ENCODE assay signal across 1 cellular context in genomic region chr20:19928379-19929360, GRCh38.
TF ChIP-seq lines count a peak whose summit lies in the region.

No MANE protein-coding gene starts in this region.

TF ChIP-seq in IMR-90, 13 proteins besides CTCF, POLR2A, EP300 and RAD21 (continued from another document):
- TF ChIP-seq NFE2L2 (IDR thresholded peaks at IDR 0.05; ENCODE audit: low read depth, low read length) (no peak), CHD1 (IDR thresholded peaks at IDR 0.05; ENCODE audit: low read depth, low read length) (no peak), SMC3 (IDR thresholded peaks at IDR 0.05; ENCODE audit: low read depth, low read length) (no peak), MAFK (IDR thresholded peaks at IDR 0.05; ENCODE audit: low read depth, low read length) (no peak), CEBPB (IDR thresholded peaks at IDR 0.05; ENCODE audit: low read depth, low read length) (no peak), USF2 (IDR thresholded peaks at IDR 0.05; ENCODE audit: low read depth, low read length) (no peak), RFX5 (IDR thresholded peaks at IDR 0.05; ENCODE audit: low read depth, low read length) (no peak), RCOR1 (IDR thresholded peaks at IDR 0.05; ENCODE audit: insufficient replicate concordance, low read length) (no peak), BHLHE40 (IDR thresholded peaks at IDR 0.05; ENCODE audit: low read depth, low read length) (no peak), MAZ (IDR thresholded peaks at IDR 0.05; ENCODE audit: borderline replicate concordance, low read depth, low read length) (no peak)
